Comparison of ENCODE assay signal across 1 cellular context in the genomic region with DNA sequence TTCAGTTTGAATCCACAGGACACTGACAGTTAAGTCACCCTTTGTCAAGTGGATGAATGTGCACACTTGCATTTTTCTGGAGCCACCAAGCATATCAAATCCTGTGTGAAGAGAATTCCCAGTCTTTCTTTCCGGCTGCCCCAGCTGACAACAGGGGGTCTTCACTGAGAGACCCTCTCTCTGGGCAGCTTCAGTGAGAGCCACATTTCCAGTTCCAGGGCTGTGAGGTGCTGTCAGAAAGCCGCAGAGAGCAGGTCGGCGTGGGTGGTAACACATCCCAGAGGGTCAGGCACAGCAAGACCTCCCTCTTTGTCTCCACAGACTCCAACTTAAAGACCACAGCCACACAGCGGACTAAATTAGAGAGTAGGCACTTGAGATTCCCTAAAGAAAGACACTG.
TF ChIP-seq lines count a peak whose summit lies in the region.

No MANE protein-coding gene starts in this region.

TF ChIP-seq in K562, 482 proteins besides CTCF, POLR2A, EP300 and RAD21 (continued from another document):
- no peak for TF ChIP-seq THRA (IDR thresholded peaks at IDR 0.05)
- no peak for TF ChIP-seq HNRNPH1 (optimal IDR thresholded peaks at IDR 0.05; ENCODE audit: low read depth, low read length)
- TF ChIP-seq EZH2 (IDR thresholded peaks at IDR 0.05; ENCODE audit: borderline replicate concordance, low read depth, low read length), result no peak
- TF ChIP-seq CC2D1A (IDR thresholded peaks at IDR 0.05), result no peak
- TF ChIP-seq ZNF184 (CRISPR knock-in tag; IDR thresholded peaks at IDR 0.05), result no peak
- no peak for TF ChIP-seq ZNF780A (CRISPR knock-in tag; IDR thresholded peaks at IDR 0.05)
- TF ChIP-seq ZNF436 (CRISPR knock-in tag; IDR thresholded peaks at IDR 0.05), result no peak
- no peak for TF ChIP-seq EWSR1 (IDR thresholded peaks at IDR 0.05; ENCODE audit: borderline replicate concordance, low read depth, partially characterized antibody)
- TF ChIP-seq RUNX1 (IDR thresholded peaks at IDR 0.05; ENCODE audit: low read depth), result no peak
- no peak for TF ChIP-seq ARID4B (CRISPR knock-in tag; IDR thresholded peaks at IDR 0.05)
- no peak for TF ChIP-seq ZNF561 (CRISPR knock-in tag; conservative IDR thresholded peaks at IDR 0.05)
- TF ChIP-seq BRF1 (IDR thresholded peaks at IDR 0.05; ENCODE audit: borderline replicate concordance, extremely low read depth, insufficient read length), result no peak
- no peak for TF ChIP-seq TAF9B (IDR thresholded peaks at IDR 0.05; ENCODE audit: partially characterized antibody)
- no peak for TF ChIP-seq MAFG (tag; conservative IDR thresholded peaks at IDR 0.05)
- TF ChIP-seq GATAD2A (IDR thresholded peaks at IDR 0.05), result no peak
- no peak for TF ChIP-seq EHMT2 (IDR thresholded peaks at IDR 0.05)
